In genomic region chr1:171480035-171480434, GRCh38 we compare ENCODE assay signal across 25 cellular contexts. TPM values are rescaled to one million over a fixed set of nuclear protein-coding genes. Genes with fewer than 3 reads are reported as not detected.
DNase-seq lines count a peak whose midpoint lies in the region; ATAC-seq, FAIRE-seq and TF ChIP-seq lines count a peak whose summit lies in the region.
"Had no signal": no experiment of that assay in that cellular context is flagged by ENCODE, and none has a peak within 500 bp of the region (broad histone marks: within the 10 kb centered on the region; RNA-seq: fewer than 3 reads in every experiment).

No MANE protein-coding gene starts in this region.

- H2BK20ac ChIP-seq in H1 (ENCODE audit: low read length) = no peak overlapping the region

- H3K79me2 ChIP-seq in GM23338 (replicated peaks; ENCODE audit: insufficient read depth) (no peaks in the 10 kb centered on the region), H1 (ENCODE audit: control insufficient read depth in 1 of 2, insufficient read depth in 2 of 2, low read length in 2 of 2) (no peaks in the 10 kb centered on the region), osteoblast (ENCODE audit: insufficient read depth, low read length) (no peaks in the 10 kb centered on the region)

- H2AFZ ChIP-seq in GM23338 (peak overlapping the region; percentile 76), H1 (ENCODE audit: low read length) (peak overlapping the region; percentile 91; the same call in 1 of the 2 replicates), osteoblast (ENCODE audit: low read length) (peak overlapping the region; percentile 47)

- H3K4me3 ChIP-seq in GM23338 (no peak overlapping the region), H1 (ENCODE audit: extremely low read depth in 1 of 4, insufficient read depth in 2 of 4, low read depth in 3 of 4, low read length in 4 of 4) (no peak overlapping the region), osteoblast (ENCODE audit: insufficient read depth, low read length) (no peak overlapping the region)
- H3K4me3 ChIP-seq: BLaER1, breast epithelium, lower lobe of right lung, mucosa of descending colon, stomach, thyroid gland had no signal

- CTCF ChIA-PET in H1 (lab: Charles Lee; ENCODE audit: partially characterized antibody) = interaction anchor here (0.6 to 1.2 kb wide), 5 partner anchors 8 to 606 kb away, joined by 3 to 4 read pairs (median 3); no protein-coding TSS in a partner anchor

- peaks cover 1% of the 10 kb centered on the region for H3K27me3 Mint-ChIP-seq in GM23338 (ENCODE audit: insufficient read depth, low read depth, poor library complexity)
- H3K27me3 Mint-ChIP-seq: activated naive CD4-positive, alpha-beta T cell treated with anti-CD3 and anti-CD28 coated beads, Interleukin-2, amount 50 U/mL, for 24 hours had no signal

- WGBS in H1 (ENCODE audit: extremely low coverage in 1 of 2, insufficient coverage in 1 of 2, insufficient read length in 1 of 2, insufficient replicate concordance in 2 of 2, low coverage in 1 of 2, low lambda C conversion rate in 2 of 2, missing lambda C conversion rate in 1 of 2), 2 experiments = 83% methylated on average over 2 of the region's 2 CpGs; no CpG with 5 or more reads in 1 of the 2 experiments

- 0 out of 2 replicates have a peak overlapping the region, but pooled peaks have one; percentile 17 for H3K4me2 ChIP-seq in GM23338
- H3K4me2 ChIP-seq in H1 (ENCODE audit: insufficient read depth in 1 of 2, low read depth in 2 of 2, low read length in 2 of 2) = no peak overlapping the region
- no peak overlapping the region for H3K4me2 ChIP-seq in osteoblast (ENCODE audit: insufficient read depth, low read length)
- H3K4me2 ChIP-seq: BLaER1 had no signal

- H2BK5ac ChIP-seq in H1 (ENCODE audit: low read depth, low read length) = no peak overlapping the region

- no peak overlapping the region for H2AK5ac ChIP-seq in H1 (ENCODE audit: low read depth, low read length)

- peak overlapping the region; percentile 71 for H4K5ac ChIP-seq in H1 (ENCODE audit: insufficient read length, low read depth, low read length)

- H3K4me3 Mint-ChIP-seq in GM23338 = no peak overlapping the region
- H3K4me3 Mint-ChIP-seq: activated CD4-positive, alpha-beta memory T cell treated with anti-CD3 and anti-CD28 coated beads, Interleukin-2, amount 10 ng/mL, durations not matched to agents 7 days and 5 days; activated naive CD4-positive, alpha-beta T cell treated with anti-CD3 and anti-CD28 coated beads, Interleukin-2, amount 50 U/mL, for 24 hours; natural killer cell treated with Interleukin-12 subunit alpha and Interleukin-12 subunit beta and Interleukin-15 and Interleukin-18, amount 100 ng/mL, for 72 hours had no signal

- no peaks in the 10 kb centered on the region; the same call in 1 of the 2 replicates for H3K23me2 ChIP-seq in H1 (ENCODE audit: low read depth, low read length)

- H4K20me1 ChIP-seq in GM23338 (replicated peaks; ENCODE audit: insufficient read depth) (no peaks in the 10 kb centered on the region), H1 (replicated peaks in 1 of 2; ENCODE audit: control insufficient read depth in 1 of 2, insufficient read depth in 2 of 2, low read length in 2 of 2) (no peaks in the 10 kb centered on the region), osteoblast (ENCODE audit: insufficient read depth, low read length) (no peaks in the 10 kb centered on the region)
- H4K20me1 ChIP-seq: BLaER1 had no signal

- no peak overlapping the region for H3K23ac ChIP-seq in H1 (ENCODE audit: insufficient read length)

- H4K8ac ChIP-seq in H1 (ENCODE audit: extremely low read depth, insufficient read depth, low read length) = no peak overlapping the region

- TF ChIP-seq POLR2A in H1 (IDR thresholded peaks at IDR 0.05; ENCODE audit: control extremely low read depth in 1 of 2, low read depth in 2 of 2, low read length in 2 of 2) (no peak), GM18505 (IDR thresholded peaks at IDR 0.05; ENCODE audit: borderline replicate concordance, extremely low read depth, insufficient read depth, insufficient read length) (no peak)

- H3K9me3 Mint-ChIP-seq in GM23338 = no peaks in the 10 kb centered on the region
- H3K9me3 Mint-ChIP-seq: activated CD4-positive, alpha-beta memory T cell treated with anti-CD3 and anti-CD28 coated beads, Interleukin-2, amount 10 ng/mL, durations not matched to agents 7 days and 5 days; activated naive CD4-positive, alpha-beta T cell treated with anti-CD3 and anti-CD28 coated beads, Interleukin-2, amount 50 U/mL, for 24 hours; activated T-helper 2 cell treated with anti-CD3 and anti-CD28 coated beads, Interferon-gamma antibody, Interleukin-2, Interleukin-4, amounts not matched to agents 10 μg/mL and 5 μg/mL and 100 μg/mL, durations not matched to agents 14 hours and 24 hours and 36 hours; natural killer cell treated with Interleukin-12 subunit alpha and Interleukin-12 subunit beta and Interleukin-15 and Interleukin-18, amount 100 ng/mL, for 72 hours had no signal

- no peaks in the 10 kb centered on the region for H3K9me3 ChIP-seq in H1 (ENCODE audit: insufficient read depth in 2 of 2, low read depth in 1 of 2, low read length in 1 of 2)
- H3K9me3 ChIP-seq in osteoblast (ENCODE audit: low read depth, low read length) = no peaks in the 10 kb centered on the region
- H3K9me3 ChIP-seq: BLaER1, breast epithelium, lower lobe of right lung, mucosa of descending colon, stomach, thyroid gland had no signal

- H3F3A ChIP-seq in GM23338 (replicated peaks; ENCODE audit: low read depth) = no peaks in the 10 kb centered on the region

- FAIRE-seq in H1 (lab: Jason Lieb, UNC) = no peak
- FAIRE-seq: GM18507 had no signal

- H3K4me1 ChIP-seq in GM23338 (ENCODE audit: insufficient read depth) (no peaks in the 10 kb centered on the region), H1 (replicated peaks in 1 of 4; ENCODE audit: control insufficient read depth in 3 of 4, insufficient read depth in 4 of 4, low read length in 3 of 4) (no peaks in the 10 kb centered on the region; a peak in 2 of 7 replicates), osteoblast (ENCODE audit: insufficient read depth, low read length) (peaks cover 3% of the 10 kb centered on the region)
- H3K4me1 ChIP-seq: breast epithelium, lower lobe of right lung had no signal

- H3K4ac ChIP-seq in H1 (replicated peaks; ENCODE audit: insufficient read length, low read depth, low read length) = no peak overlapping the region

- H2BK15ac ChIP-seq in H1 (ENCODE audit: low read length) = no peak overlapping the region

- no peaks in the 10 kb centered on the region for H3K9me2 ChIP-seq in GM23338 (ENCODE audit: insufficient read depth)

- no peak overlapping the region for H3K9ac ChIP-seq in H1 (replicated peaks in 1 of 4; ENCODE audit: extremely low read depth in 1 of 4, low read depth in 3 of 4, low read length in 3 of 4)
- H3K9ac ChIP-seq: BLaER1 had no signal

- H3K14ac ChIP-seq in H1 (ENCODE audit: insufficient read length) = no peak overlapping the region

- no peak overlapping the region for H3K56ac ChIP-seq in H1 (replicated peaks; ENCODE audit: insufficient read length, low read depth, low read length)

- H3K27ac ChIP-seq in GM23338 (ENCODE audit: low read depth) = peak overlapping the region; percentile 64; the same call in 1 of the 2 replicates
- no peak overlapping the region for H3K27ac ChIP-seq in H1 (ENCODE audit: low read depth, low read length)
- no peak overlapping the region for H3K27ac ChIP-seq in osteoblast (ENCODE audit: low read depth, low read length)
- H3K27ac ChIP-seq: BLaER1, breast epithelium, lower lobe of right lung, RWPE1, stomach, thyroid gland had no signal

- no peak; the same call in 2 of the 3 replicates for ATAC-seq in GM23338
- ATAC-seq in GM18505 (IDR thresholded peaks at IDR 0.05; ENCODE audit: unreplicated experiment) = no peak
- ATAC-seq: lower lobe of right lung; mucosa of descending colon; natural killer cell treated with Interleukin-12 subunit alpha and Interleukin-12 subunit beta and Interleukin-15 and Interleukin-18, amount 100 ng/mL, for 72 hours had no signal

- H4K91ac ChIP-seq in H1 (replicated peaks; ENCODE audit: insufficient read length, low read length) = no peak overlapping the region

- no peak overlapping the region for H2BK120ac ChIP-seq in H1 (replicated peaks; ENCODE audit: low read depth, low read length)

- no peaks in the 10 kb centered on the region for H3K36me3 Mint-ChIP-seq in GM23338 (ENCODE audit: low read depth)
- H3K36me3 Mint-ChIP-seq: activated naive CD4-positive, alpha-beta T cell treated with anti-CD3 and anti-CD28 coated beads, Interleukin-2, amount 50 U/mL, for 24 hours; natural killer cell treated with Interleukin-12 subunit alpha and Interleukin-12 subunit beta and Interleukin-15 and Interleukin-18, amount 100 ng/mL, for 72 hours had no signal

- H3K4me1 Mint-ChIP-seq in GM23338 = peaks cover 10% of the 10 kb centered on the region

- no peak for TF ChIP-seq CTCF in GM23338 (conservative IDR thresholded peaks at IDR 0.05; ENCODE audit: low read depth in 2 of 2)
- no peak for TF ChIP-seq CTCF in H1 (IDR thresholded peaks at IDR 0.05; ENCODE audit: control extremely low read depth in 1 of 3, insufficient read depth in 1 of 3, low read depth in 1 of 3, low read length in 3 of 3)
- no peak for TF ChIP-seq CTCF in osteoblast (IDR thresholded peaks at IDR 0.05; ENCODE audit: extremely low read depth, low read depth, low read length)

- no peak overlapping the region for H3K18ac ChIP-seq in H1 (ENCODE audit: extremely low read depth, low read length)

- H2BK12ac ChIP-seq in H1 (ENCODE audit: low read depth, low read length) = no peak overlapping the region

- no peak for TF ChIP-seq RAD21 in H1 (IDR thresholded peaks at IDR 0.05 in 1 of 2, conservative IDR thresholded peaks at IDR 0.05 in 1 of 2; ENCODE audit: low read depth in 2 of 2, low read length in 2 of 2)

- H3K79me1 ChIP-seq in H1 (ENCODE audit: low read depth, low read length) = no peaks in the 10 kb centered on the region

- H3K27me3 ChIP-seq in GM23338 (ENCODE audit: insufficient read depth) (no peaks in the 10 kb centered on the region), H1 (replicated peaks in 1 of 4; ENCODE audit: control insufficient read depth in 3 of 4, extremely low read depth in 1 of 4, insufficient read depth in 3 of 4, low read length in 3 of 4) (no peaks in the 10 kb centered on the region), osteoblast (ENCODE audit: insufficient read depth, low read length) (peaks cover 3% of the 10 kb centered on the region)
- H3K27me3 ChIP-seq: BLaER1, breast epithelium, stomach, thyroid gland had no signal

- no peak for TF ChIP-seq EP300 in H1 (IDR thresholded peaks at IDR 0.05; ENCODE audit: borderline replicate concordance in 1 of 2, low read depth in 2 of 2, low read length in 2 of 2)

- peak overlapping the region; percentile 47 for H3K27ac Mint-ChIP-seq in GM23338
- H3K27ac Mint-ChIP-seq: activated CD4-positive, alpha-beta memory T cell treated with anti-CD3 and anti-CD28 coated beads, Interleukin-2, amount 10 ng/mL, durations not matched to agents 7 days and 5 days; activated naive CD4-positive, alpha-beta T cell treated with anti-CD3 and anti-CD28 coated beads, Interleukin-2, amount 50 U/mL, for 24 hours; activated T-helper 2 cell treated with anti-CD3 and anti-CD28 coated beads, Interferon-gamma antibody, Interleukin-2, Interleukin-4, amounts not matched to agents 10 μg/mL and 5 μg/mL and 100 μg/mL, durations not matched to agents 14 hours and 24 hours and 36 hours; natural killer cell treated with Interleukin-12 subunit alpha and Interleukin-12 subunit beta and Interleukin-15 and Interleukin-18, amount 100 ng/mL, for 72 hours had no signal

- peak; percentile 46 for DNase-seq in GM23338 (ENCODE audit: low spot score)
- DNase-seq in M059J (ENCODE audit: low read depth) = peak; percentile 25
- DNase-seq in H1 (ENCODE audit: low read depth in 1 of 2, low spot score in 2 of 2) = no peak
- no peak for DNase-seq in osteoblast (ENCODE audit: insufficient read length, low spot score, missing footprints)
- DNase-seq in T-helper 2 cell = no peak
- DNase-seq in stimulated activated CD4-positive, alpha-beta T cell treated with anti-CD3 and anti-CD28 coated beads, Interleukin-4, amount 100 ng/mL, for 24 hours = no peak
- DNase-seq: activated CD4-positive, alpha-beta memory T cell treated with anti-CD3 and anti-CD28 coated beads, Interleukin-2, amount 10 ng/mL, durations not matched to agents 7 days and 5 days; activated CD4-positive, CD25-positive, alpha-beta regulatory T cell treated with anti-CD3 and anti-CD28 coated beads, Interleukin-2, amount 50 U/mL, for 72 hours; amygdala; DMS79 treated with DMSO at 0.1 percent for 48 hours; lower lobe of right lung; mucosa of descending colon; NCI-H1092 treated with DMSO at 0.1 percent for 48 hours; NCI-H774; stimulated activated CD8-positive, alpha-beta memory T cell treated with anti-CD3 and anti-CD28 coated beads, Interleukin-4, amount 100 ng/mL, for 48 hours; stomach; thyroid gland had no signal

- POLR2A ChIA-PET in H1 (lab: Charles Lee; ENCODE audit: partially characterized antibody) = interaction anchor here (0.7 to 1.1 kb wide), 2 partner anchors 20 to 1714 kb away, joined by 3 to 4 read pairs; no protein-coding TSS in a partner anchor

- no peaks in the 10 kb centered on the region for H3K36me3 ChIP-seq in GM23338 (ENCODE audit: insufficient read depth)
- no peaks in the 10 kb centered on the region for H3K36me3 ChIP-seq in H1 (ENCODE audit: control insufficient read depth in 2 of 4, insufficient read depth in 4 of 4, low read length in 3 of 4)
- H3K36me3 ChIP-seq in osteoblast (ENCODE audit: insufficient read depth, low read length) = no peaks in the 10 kb centered on the region
- H3K36me3 ChIP-seq: BLaER1, breast epithelium, lower lobe of right lung, stomach, thyroid gland had no signal

RNA-seq across cellular contexts. Expression of gene PRRC2C, which starts 5.3 kb away (rescaled TPM):
- 164 and 186 TPM in 2 replicates for total RNA-seq in GM23338 (2014; rRNA removed; shearing (Covaris generic))
- 327 and 368 TPM in 2 replicates for polyA plus RNA-seq in GM23338 (2016; fragmentation: Nextera tagmentation; extraction: Ambion mirVana)
- total RNA-seq in M059J (2014; rRNA removed; shearing (Covaris generic)) = 39.1 and 55.9 TPM in 2 replicates
- total RNA-seq in H1 (2021; fragmentation: NEBNext Ultra II Directional; extraction: Animal tissue kit (Norgen Biotek cat#: 25700)) = 264 and 274 TPM in 2 replicates
- 89.6 and 125 TPM in 2 replicates for polyA plus RNA-seq in H1 (2011; rRNA removed)
- 88.6 TPM for polyA plus RNA-seq in H1 (2011; cell fraction: cytosol; rRNA removed)
- polyA plus RNA-seq in H1 (2011; cell fraction: nucleus; rRNA removed) = 148 TPM
- 119 to 144 TPM (median 134 TPM) in 4 replicates for polyA plus RNA-seq in H1 (2012, experiment 1 of 2)
- polyA plus RNA-seq in H1 (2012, experiment 2 of 2) = 6.6 TPM
- 202 TPM for polyA plus RNA-seq in H1 (2013, experiment 1 of 2)
- 198 TPM for polyA plus RNA-seq in H1 (2013, experiment 2 of 2)
- 133 and 204 TPM in 2 replicates for polyA minus RNA-seq in H1 (2011; rRNA and poly(A)+ RNA removed)
- polyA minus RNA-seq in H1 (2011; cell fraction: cytosol; rRNA and poly(A)+ RNA removed) = 134 TPM
- 200 TPM for polyA minus RNA-seq in H1 (2011; cell fraction: nucleus; rRNA and poly(A)+ RNA removed)
- 40.5 and 52.2 TPM in 2 replicates for total RNA-seq in osteoblast

Comparison
In these comparisons a context has a peak if more than half of its experiments do, and no peak if none do; other contexts are left out.
1. DNase-seq: peak in GM23338 (single experiment) and M059J (single experiment); none in H1 (0 of 2), osteoblast (single experiment), T-helper 2 cell (0 of 5) and stimulated activated CD4-positive, alpha-beta T cell treated with anti-CD3 and anti-CD28 coated beads, Interleukin-4, amount 100 ng/mL, for 24 hours (single experiment).
2. Peak in every context shown above with its lines, with median percentiles within 50 percentile points of each other: H2AFZ ChIP-seq.